ENCODE assay signal across 12 cellular contexts in genomic region chr1:200354243-200354642, GRCh38. TPM values are rescaled to one million over a fixed set of nuclear protein-coding genes. Genes with fewer than 3 reads are reported as not detected.
DNase-seq lines count a peak whose midpoint lies in the region; ATAC-seq and TF ChIP-seq lines count a peak whose summit lies in the region.
"Had no signal": no experiment of that assay in that cellular context is flagged by ENCODE, and none has a peak within 500 bp of the region (broad histone marks: within the 10 kb centered on the region; RNA-seq: fewer than 3 reads in every experiment).

No MANE protein-coding gene starts in this region.

- peak; percentile 33 for DNase-seq in GM13977 (ENCODE audit: low spot score)
- no peak for DNase-seq in HFFc6
- peak; percentile 36 for DNase-seq in NCI-H226
- no peak for DNase-seq in left lung
- DNase-seq in NCI-H1436 treated with DMSO at 0.1 percent for 48 hours (lab: John Stamatoyannopoulos, UW) = no peak
- no peak for DNase-seq in globus pallidus (ENCODE audit: low spot score)
- no peak for DNase-seq in head of caudate nucleus
- DNase-seq: DMS79 treated with DMSO at 0.1 percent for 48 hours, foreskin fibroblast, NCI-H526 had no signal

- H3K27me3 ChIP-seq in left lung = no peaks in the 10 kb centered on the region
- H3K27me3 ChIP-seq: ascending aorta had no signal

- peaks cover 8% of the 10 kb centered on the region for H3K36me3 Mint-ChIP-seq in HFFc6 (ENCODE audit: low read depth)

- H3K36me3 ChIP-seq in left lung = no peaks in the 10 kb centered on the region
- H3K36me3 ChIP-seq: ascending aorta had no signal

- peak overlapping the region in 1 of 2 donors; percentile 81 for H3K27ac ChIP-seq in left lung
- H3K27ac ChIP-seq: ascending aorta had no signal

- no peaks in the 10 kb centered on the region for H3K9me3 ChIP-seq in left lung
- H3K9me3 ChIP-seq: ascending aorta had no signal

- no peaks in the 10 kb centered on the region for H3K9me3 Mint-ChIP-seq in HFFc6

- intact Hi-C loops in left lung (cut with DNase I) = no loop called here
- intact Hi-C loops in head of caudate nucleus (cut with DNase I) = no loop called here

- TF ChIP-seq CTCF in GM13977 (IDR thresholded peaks at IDR 0.05; ENCODE audit: extremely low read depth, insufficient read depth, missing control alignments) (no peak), HFFc6 (IDR thresholded peaks at IDR 0.05) (no peak), left lung (IDR thresholded peaks at IDR 0.05) (no peak)

- H3K4me3 Mint-ChIP-seq in HFFc6 = no peak overlapping the region

- H3K4me1 ChIP-seq in left lung = peaks cover 0 to 42% of the 10 kb centered on the region in 2 donors
- H3K4me1 ChIP-seq: ascending aorta had no signal

- peak; percentile 15 for ATAC-seq in left lung
- no peak for ATAC-seq in esophagus mucosa

- H3K4me1 Mint-ChIP-seq in HFFc6 (ENCODE audit: low read depth) = peaks cover 52% of the 10 kb centered on the region

- in situ Hi-C loops in GM13977 (cut with MboI; ENCODE audit: low pct_unique_long_range_greater_than_20kb, low sequenced_read_pairs, unreplicated experiment) = no loop called here

- peaks cover 2% of the 10 kb centered on the region; the same call in 1 of the 2 replicates for H3K27me3 Mint-ChIP-seq in HFFc6 (ENCODE audit: insufficient read depth)

- H3K4me3 ChIP-seq in left lung = no peak overlapping the region
- H3K4me3 ChIP-seq: ascending aorta had no signal

- H3K27ac Mint-ChIP-seq in HFFc6 = peak overlapping the region; percentile 94; the same call in 1 of the 2 replicates

RNA-seq across cellular contexts. Expression of gene ZNF281, which starts 55.6 kb away (rescaled TPM):
- 10 to 100 TPM; 37.2 to 50.7 (median 43.9) TPM for total RNA-seq in HFFc6 (2021; fragmentation: NEBNext Ultra II Directional; extraction: Animal tissue kit (Norgen Biotek cat#: 25700))
- total RNA-seq in left lung = 10 to 100 TPM; 18.1 to 25.3 TPM
- total RNA-seq in esophagus mucosa = 3.6 TPM

Comparison
In these comparisons a context has a peak if more than half of its experiments do, and no peak if none do; other contexts are left out.
1. DNase-seq: peak in GM13977 (single experiment) and NCI-H226 (single experiment); none in HFFc6 (single experiment), left lung (0 of 2), NCI-H1436 treated with DMSO at 0.1 percent for 48 hours (single experiment), globus pallidus (single experiment) and head of caudate nucleus (0 of 42).